8 cellular contexts compared by ENCODE assay signal in genomic region chr22:23767673-23768548, GRCh38. TPM values are rescaled to one million over a fixed set of nuclear protein-coding genes. Genes with fewer than 3 reads are reported as not detected.
DNase-seq lines count a peak whose midpoint lies in the region; ATAC-seq, FAIRE-seq and TF ChIP-seq lines count a peak whose summit lies in the region.

TSS of gene CHCHD10 (minus strand) at chr22:23767972. CDS start at chr22:23767874, 98 bp downstream.

- peak within 1 kb of the TSS; percentile 80 to 92 (median 84) for H3K27ac ChIP-seq in spleen

- no peaks in the 10 kb centered on the region for H3K27me3 ChIP-seq in bronchial epithelial cell (ENCODE audit: control insufficient read depth, insufficient read depth, low read length)
- H3K27me3 ChIP-seq in spleen (replicated peaks in 1 of 7) = peaks cover 0 to 8% (median 0%) of the 10 kb centered on the region in 7 donors

- FAIRE-seq in D721Med (lab: Jason Lieb, UNC) = no peak
- FAIRE-seq in bronchial epithelial cell (lab: Jason Lieb, UNC) = no peak

- peak in 1 of 3 donors; percentile 70 for TF ChIP-seq POLR2A in spleen (IDR thresholded peaks at IDR 0.05)

- intact Hi-C loops in spleen (cut with DNase I; ENCODE audit: low total_unique reads) = no loop called here

- peak; percentile 60 for TF ChIP-seq CTCF in D721Med (IDR thresholded peaks at IDR 0.05; ENCODE audit: insufficient read depth, missing control alignments)
- peak; percentile 77 for TF ChIP-seq CTCF in WI38 (IDR thresholded peaks at IDR 0.05; ENCODE audit: low read depth, low read length)
- TF ChIP-seq CTCF in bronchial epithelial cell (IDR thresholded peaks at IDR 0.05; ENCODE audit: insufficient read depth, low read length, severe bottlenecking) = peak; percentile 83
- TF ChIP-seq CTCF in spleen (IDR thresholded peaks at IDR 0.05 in 8 of 11, conservative IDR thresholded peaks at IDR 0.05 in 3 of 11) = peak; percentile 60 to 91 (median 83)

- DNase-seq in D721Med (ENCODE audit: insufficient read length, low spot score) = peak; percentile 95
- DNase-seq in H4 (ENCODE audit: low spot score) = peak; percentile 45
- peak; percentile 80 for DNase-seq in NCI-H2171 (lab: John Stamatoyannopoulos, UW)
- peak; percentile 19 for DNase-seq in bronchial epithelial cell (ENCODE audit: low read depth)
- peak; percentile 54 for DNase-seq in iris pigment epithelial cell (ENCODE audit: low read depth)
- peak; percentile 95 for DNase-seq in spleen

- 1 to 4% (median 1%) methylated on average over 15 to 63 of the region's 63 CpGs for WGBS in spleen, 5 donors

- no peaks in the 10 kb centered on the region for H3K9me3 ChIP-seq in spleen

- H3K4me3 ChIP-seq in WI38 (ENCODE audit: low read depth, low read length) (peak within 1 kb of the TSS; percentile 58), bronchial epithelial cell (ENCODE audit: low read depth, low read length) (peak within 1 kb of the TSS; percentile 83), spleen (peak within 1 kb of the TSS; percentile 49 to 91 (median 74))

- H3K36me3 ChIP-seq in bronchial epithelial cell (ENCODE audit: control insufficient read depth, insufficient read depth, low read length) = no peaks in the 10 kb centered on the region
- peaks cover 0 to 19% (median 0%) of the 10 kb centered on the region in 6 donors for H3K36me3 ChIP-seq in spleen

- H3K4me1 ChIP-seq in spleen = peaks cover 43 to 98% (median 85%) of the 10 kb centered on the region in 6 donors

- ATAC-seq in GM18858 (IDR thresholded peaks at IDR 0.05; ENCODE audit: unreplicated experiment) = no peak

RNA-seq across cellular contexts. Expression of gene CHCHD10, which starts in this region (rescaled TPM):
- 0.72 and 14.9 TPM in 2 replicates for total RNA-seq in H4 (2014; rRNA removed; shearing (Covaris generic))
- total RNA-seq in bronchial epithelial cell (4.5 and 11.5 TPM in 2 replicates), spleen (100 to 1,000 TPM in 1 of 7 donors, 10 to 100 TPM in 6; 16.8 to 101 (median 83.4) TPM)
- polyA plus RNA-seq in spleen = 100 to 1,000 TPM; 117 to 189 (median 167) TPM

Comparison
In these comparisons a context has a peak if more than half of its experiments do, and no peak if none do; other contexts are left out.
1. DNase-seq: peak in every context shown above with its lines; median percentile 95 in D721Med; 95 in spleen; 80 in NCI-H2171; 54 in iris pigment epithelial cell; 45 in H4; 19 in bronchial epithelial cell.